ENCODE assay signal across 27 cellular contexts in genomic region chr7:136326045-136326610, GRCh38.
"Had no signal": no experiment of that assay in that cellular context is flagged by ENCODE, and none has a peak within 500 bp of the region (broad histone marks: within the 10 kb centered on the region; RNA-seq: fewer than 3 reads in every experiment).

No MANE protein-coding gene starts in this region.

- H3K36me3 ChIP-seq: upper lobe of right lung had no signal

- DNase-seq: activated B cell treated with CpG ODN at 0.5 μM for 24 hours; activated CD4-positive, alpha-beta T cell treated with anti-CD3 and anti-CD28 coated beads, Interleukin-2, amount 50 U/mL, for 1 hour; activated CD8-positive, alpha-beta T cell treated with anti-CD3 and anti-CD28 coated beads for 36 hours; activated gamma-delta T cell treated with Interleukin-2 at 50 U/mL for 16 hours; activated naive CD4-positive, alpha-beta T cell treated with anti-CD3 and anti-CD28 coated beads, Interleukin-2, amount 50 U/mL, for 16 hours; activated T-cell treated with anti-CD3 and anti-CD28 coated beads, Interleukin-2, amount 50 U/mL, for 4 hours; amniotic stem cell; caudate nucleus; cortex of kidney; effector memory CD8-positive, alpha-beta T cell; erythroblast; head of caudate nucleus; hippocampal formation; left cardiac atrium; left ventricle myocardium superior; naive thymus-derived CD8-positive, alpha-beta T cell; stimulated activated CD4-positive, alpha-beta T cell treated with anti-CD3 and anti-CD28 coated beads, Interleukin-1b, Interleukin-23, amount 100 ng/mL, for 48 hours; stimulated activated CD4-positive, alpha-beta T cell treated with anti-CD3 and anti-CD28 coated beads, Interleukin-4, amount 100 ng/mL, for 4 hours; stimulated activated CD8-positive, alpha-beta memory T cell treated with anti-CD3 and anti-CD28 coated beads, Interleukin-4, amount 100 ng/mL, for 48 hours; stimulated activated naive CD8-positive, alpha-beta T cell treated with anti-CD3 and anti-CD28 coated beads, Interleukin-15, amount 100 ng/mL, for 72 hours; substantia nigra; upper lobe of right lung had no signal

- H3K9me3 ChIP-seq: upper lobe of right lung had no signal

- H3K4me3 ChIP-seq: smooth muscle cell, upper lobe of right lung had no signal

- FAIRE-seq: astrocyte, keratinocyte had no signal

- H3K27ac ChIP-seq: upper lobe of right lung had no signal

- ATAC-seq: activated CD8-positive, alpha-beta T cell treated with anti-CD3 and anti-CD28 coated beads for 36 hours; activated T-cell treated with anti-CD3 and anti-CD28 coated beads, Interleukin-2, amount 50 U/mL, for 4 hours; activated T-helper 17 cell treated with anti-CD3 and anti-CD28 coated beads, Interleukin-2, amount 50 U/mL, for 72 hours; effector memory CD8-positive, alpha-beta T cell; left cardiac atrium; left ventricle myocardium superior; naive thymus-derived CD8-positive, alpha-beta T cell; stimulated activated memory B cell treated with anti-CD40 and anti-IgM and Interleukin-4, amounts not matched to agents 10 μg/mL and 1 μg/mL and 100 μg/mL, for 72 hours; stimulated activated naive CD8-positive, alpha-beta T cell treated with anti-CD3 and anti-CD28 coated beads, Interleukin-15, amount 100 ng/mL, for 72 hours; upper lobe of right lung had no signal

- H3K4me2 ChIP-seq: smooth muscle cell had no signal

- H3K4me1 ChIP-seq: upper lobe of right lung had no signal
